Comparison of ENCODE assay signal across 13 cellular contexts in the genomic region with DNA sequence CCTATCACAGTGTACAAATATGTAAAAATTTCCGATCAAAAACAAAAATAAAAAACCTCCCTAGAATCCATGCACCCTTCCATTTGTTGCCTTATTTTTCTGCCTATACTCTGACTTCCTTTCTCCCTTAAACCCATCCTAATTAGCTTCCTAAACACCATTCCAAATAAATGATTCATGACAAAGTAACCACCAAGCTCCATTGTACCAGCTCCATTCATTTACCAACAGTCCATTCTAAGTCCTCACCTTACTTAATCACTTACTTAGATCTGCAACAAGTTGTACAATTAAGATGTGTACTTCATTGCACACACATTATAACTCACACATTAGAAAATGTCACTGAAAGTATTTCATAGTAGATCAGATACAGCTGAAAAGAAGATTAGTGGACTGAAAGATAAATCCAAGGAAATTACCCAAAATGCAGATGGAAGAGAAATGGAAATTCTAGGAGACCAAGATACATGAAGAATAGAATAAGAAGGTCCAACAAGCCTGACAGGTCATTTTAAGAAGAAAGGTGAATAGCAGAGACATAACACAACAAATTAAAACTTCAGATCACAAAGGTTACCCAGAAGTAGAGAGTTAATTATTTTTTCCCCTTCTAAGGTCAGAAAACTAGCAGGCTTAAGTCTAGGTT.
"Had no signal": no experiment of that assay in that cellular context is flagged by ENCODE, and none has a peak within 500 bp of the region (broad histone marks: within the 10 kb centered on the region; RNA-seq: fewer than 3 reads in every experiment).

No MANE protein-coding gene starts in this region.

- H3K4me3 ChIP-seq: dorsolateral prefrontal cortex, hepatocyte, lower lobe of right lung, thyroid gland had no signal

- H3K27ac ChIP-seq: dorsolateral prefrontal cortex, hepatocyte, lower lobe of right lung, parathyroid adenoma, thyroid gland had no signal

- H3K4me1 ChIP-seq: lower lobe of right lung, parathyroid adenoma, thyroid gland had no signal

- H3K36me3 ChIP-seq: lower lobe of right lung, thyroid gland had no signal

- DNase-seq: activated CD4-positive, alpha-beta memory T cell treated with anti-CD3 and anti-CD28 coated beads for 36 hours; activated CD4-positive, alpha-beta T cell treated with anti-CD3 and anti-CD28 coated beads for 36 hours; activated T-cell treated with anti-CD3 and anti-CD28 coated beads for 4 hours; dorsolateral prefrontal cortex; lower lobe of right lung; natural killer cell; stimulated activated naive B cell treated with anti-CD40 and anti-IgM and Interleukin-4, amounts not matched to agents 10 μg/mL and 1 μg/mL and 100 μg/mL, for 72 hours; thyroid gland had no signal

- H3K27me3 ChIP-seq: dorsolateral prefrontal cortex, hepatocyte, thyroid gland had no signal

- FAIRE-seq: islet of Langerhans, TTC549 had no signal

- ATAC-seq: activated CD4-positive, alpha-beta T cell treated with anti-CD3 and anti-CD28 coated beads for 36 hours; lower lobe of right lung; natural killer cell; stimulated activated naive B cell treated with anti-CD40 and anti-IgM and Interleukin-4, amounts not matched to agents 10 μg/mL and 1 μg/mL and 100 μg/mL, for 72 hours; WTC11 had no signal
